Comparison of ENCODE assay signal across 15 cellular contexts in genomic region chr16:57054338-57054737, GRCh38.
"Had no signal": no experiment of that assay in that cellular context is flagged by ENCODE, and none has a peak within 500 bp of the region (broad histone marks: within the 10 kb centered on the region; RNA-seq: fewer than 3 reads in every experiment).

No MANE protein-coding gene starts in this region.

- H3K4me3 ChIP-seq: colonic mucosa, lung, right atrium auricular region, suprapubic skin, upper lobe of left lung had no signal

- ATAC-seq: foreskin keratinocyte, left colon had no signal

- H3K9me3 Mint-ChIP-seq: naive B cell had no signal

- H3K27me3 Mint-ChIP-seq: naive B cell had no signal

- H3K36me3 ChIP-seq: right atrium auricular region had no signal

- DNase-seq: activated CD4-positive, CD25-positive, alpha-beta regulatory T cell; activated gamma-delta T cell treated with Interleukin-2 at 50 U/mL for 16 hours; caudate nucleus; colonic mucosa; foreskin keratinocyte; head of caudate nucleus; left colon; naive B cell; small intestine; stimulated activated naive CD4-positive, alpha-beta T cell; T-helper 2 cell had no signal

- H3K4me1 ChIP-seq: colonic mucosa, foreskin keratinocyte, right atrium auricular region, suprapubic skin, upper lobe of left lung had no signal

- H3K27ac ChIP-seq: colonic mucosa, foreskin keratinocyte, right atrium auricular region, suprapubic skin, upper lobe of left lung had no signal

- H3K4me3 Mint-ChIP-seq: naive B cell had no signal

- H3K9me3 ChIP-seq: colonic mucosa, right atrium auricular region, suprapubic skin, upper lobe of left lung had no signal
